ENCODE assay signal across 1 cellular context in genomic region chr1:37793773-37794371, GRCh38.
TF ChIP-seq lines count a peak whose summit lies in the region.

A gene with protein sequence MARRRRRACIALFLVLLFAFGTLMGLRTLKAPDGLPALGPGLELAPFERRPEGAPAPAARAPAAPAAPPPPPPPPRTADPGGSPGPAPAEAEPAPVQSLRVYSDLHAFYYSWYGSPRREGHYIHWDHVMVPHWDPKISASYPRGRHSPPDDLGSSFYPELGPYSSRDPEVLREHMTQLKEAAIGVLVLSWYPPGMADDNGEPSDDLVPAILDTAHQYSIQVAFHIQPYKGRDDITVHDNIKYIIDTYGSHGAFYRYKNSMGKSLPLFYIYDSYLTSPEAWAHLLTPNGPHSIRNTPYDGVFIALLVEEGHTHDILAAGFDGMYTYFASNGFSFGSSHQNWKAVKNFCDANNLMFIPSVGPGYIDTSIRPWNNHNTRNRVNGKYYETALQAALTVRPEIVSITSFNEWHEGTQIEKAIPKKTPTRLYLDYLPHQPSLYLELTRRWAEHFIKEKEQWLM (plus strand): TSS chr1:37793847. CDS start chr1:37794183, 336 bp downstream.

TF ChIP-seq in K562, 482 proteins besides CTCF, POLR2A, EP300 and RAD21 (continued from another document):
- TF ChIP-seq TFE3 (CRISPR knock-in tag; IDR thresholded peaks at IDR 0.05) (no peak), GTF2F1 (IDR thresholded peaks at IDR 0.05; ENCODE audit: low read depth, low read length) (no peak), FOXJ3 (CRISPR knock-in tag; IDR thresholded peaks at IDR 0.05) (no peak), ZNF146 (CRISPR knock-in tag; IDR thresholded peaks at IDR 0.05; ENCODE audit: unreplicated experiment) (no peak), PTBP1 (IDR thresholded peaks at IDR 0.05; ENCODE audit: low read depth, low read length) (no peak), BRD9 (IDR thresholded peaks at IDR 0.05; ENCODE audit: low read depth, partially characterized antibody) (no peak)
